In the genomic region with DNA sequence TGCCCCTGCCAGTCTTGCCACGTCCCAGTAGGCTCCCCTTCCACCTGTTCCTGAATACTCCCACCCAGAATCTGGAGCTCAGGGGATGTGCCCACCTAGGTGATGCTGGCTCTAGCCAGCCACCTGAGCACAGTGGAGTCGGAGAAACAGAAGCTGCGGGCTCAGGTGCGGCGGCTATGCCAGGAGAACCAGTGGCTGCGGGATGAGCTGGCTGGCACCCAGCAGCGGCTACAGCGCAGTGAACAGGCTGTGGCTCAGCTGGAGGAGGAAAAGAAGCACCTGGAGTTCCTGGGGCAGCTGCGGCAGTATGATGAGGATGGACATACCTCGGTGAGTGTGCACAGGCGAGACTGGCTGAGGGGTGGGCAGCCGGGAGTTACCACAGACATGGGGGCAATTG, we compare ENCODE assay signal across 26 cellular contexts. TPM values are rescaled to one million over a fixed set of nuclear protein-coding genes. Genes with fewer than 3 reads are reported as not detected.
DNase-seq lines count a peak whose midpoint lies in the region; ATAC-seq, FAIRE-seq and TF ChIP-seq lines count a peak whose summit lies in the region.
"Had no signal": no experiment of that assay in that cellular context is flagged by ENCODE, and none has a peak within 500 bp of the region (broad histone marks: within the 10 kb centered on the region; RNA-seq: fewer than 3 reads in every experiment).

No MANE protein-coding gene starts in this region.

- peaks cover 22% of the 10 kb centered on the region for H3K36me3 Mint-ChIP-seq in astrocyte (ENCODE audit: low read depth, unreplicated experiment)
- H3K36me3 Mint-ChIP-seq in neural progenitor cell = peaks cover 7% of the 10 kb centered on the region

- H3K4me3 ChIP-seq in astrocyte (ENCODE audit: insufficient read depth, low read depth, low read length) = no peak overlapping the region
- no peak overlapping the region for H3K4me3 ChIP-seq in HepG2 (replicated peaks in 1 of 3; ENCODE audit: insufficient read depth in 1 of 3, low read depth in 2 of 3, low read length in 3 of 3)
- H3K4me3 ChIP-seq in neural progenitor cell = no peak overlapping the region
- H3K4me3 ChIP-seq: A549, BLaER1, GM12878 had no signal

- H3K36me3 ChIP-seq in astrocyte (ENCODE audit: insufficient read depth, low read length) = peaks cover 6% of the 10 kb centered on the region
- H3K36me3 ChIP-seq in HepG2 (replicated peaks in 1 of 2; ENCODE audit: control insufficient read depth in 1 of 2, insufficient read depth in 2 of 2, low read length in 2 of 2) = peaks cover 4 to 42% of the 10 kb centered on the region in 2 experiments
- no peaks in the 10 kb centered on the region for H3K36me3 ChIP-seq in neural progenitor cell
- H3K36me3 ChIP-seq: BE2C had no signal

- no peaks in the 10 kb centered on the region for H3K9me3 Mint-ChIP-seq in astrocyte (ENCODE audit: unreplicated experiment)
- no peaks in the 10 kb centered on the region for H3K9me3 Mint-ChIP-seq in neural progenitor cell
- H3K9me3 Mint-ChIP-seq: CD14-positive monocyte; CD4-positive, alpha-beta memory T cell; CD4-positive, CD25-positive, alpha-beta regulatory T cell; CD8-positive, alpha-beta memory T cell had no signal

- no TSS peak for BruUV-seq in HepG2 (replicated peaks; lab: Mats Ljungman, UMichigan)

- peak overlapping the region; percentile 30 for H3K27ac Mint-ChIP-seq in astrocyte (ENCODE audit: unreplicated experiment)
- no peak overlapping the region for H3K27ac Mint-ChIP-seq in neural progenitor cell
- H3K27ac Mint-ChIP-seq: CD14-positive monocyte; CD4-positive, alpha-beta memory T cell; CD8-positive, alpha-beta memory T cell had no signal

- H3F3A ChIP-seq in neural progenitor cell (ENCODE audit: low read depth) = peaks cover 10% of the 10 kb centered on the region

- TF ChIP-seq CTCF in astrocyte (IDR thresholded peaks at IDR 0.05; ENCODE audit: insufficient read depth, low read depth, low read length) = no peak
- no peak for TF ChIP-seq CTCF in HepG2 (CRISPR knock-in tag; IDR thresholded peaks at IDR 0.05)
- no peak for TF ChIP-seq CTCF in neural progenitor cell (IDR thresholded peaks at IDR 0.05)

- no peak overlapping the region for H3K4me2 ChIP-seq in astrocyte (ENCODE audit: low read length)
- H3K4me2 ChIP-seq in HepG2 (ENCODE audit: low read depth, low read length) = no peak overlapping the region
- H3K4me2 ChIP-seq in neural progenitor cell = no peak overlapping the region
- H3K4me2 ChIP-seq: A549, BLaER1 had no signal

- DNase-seq in astrocyte (ENCODE audit: low read depth) (no peak), HepG2 (ENCODE audit: low spot score) (no peak), neural progenitor cell (ENCODE audit: low spot score) (no peak), ACHN (no peak)
- DNase-seq: BE2C; C1 segment of cervical spinal cord; CD4-positive, alpha-beta memory T cell; CD4-positive, CD25-positive, alpha-beta regulatory T cell; CD8-positive, alpha-beta memory T cell; COR-L47; DMS 273 treated with DMSO at 0.1 percent for 48 hours; DMS153; DMS53; DMS79; DND-41; EL; GDM1 had no signal

- WGBS in HepG2 (ENCODE audit: low lambda C conversion rate) = 95% methylated on average over 12 of the region's 12 CpGs

- H4K20me1 ChIP-seq in astrocyte (ENCODE audit: insufficient read depth, low read length) = no peaks in the 10 kb centered on the region
- no peaks in the 10 kb centered on the region for H4K20me1 ChIP-seq in HepG2 (ENCODE audit: insufficient read depth, low read length)
- no peaks in the 10 kb centered on the region for H4K20me1 ChIP-seq in neural progenitor cell (ENCODE audit: low read depth)
- H4K20me1 ChIP-seq: BLaER1 had no signal

- no peak for TF ChIP-seq RAD21 in HepG2 (CRISPR knock-in tag; IDR thresholded peaks at IDR 0.05)

- H2AFZ ChIP-seq in astrocyte (ENCODE audit: low read depth, low read length) (no peak overlapping the region), HepG2 (ENCODE audit: low read length) (no peak overlapping the region), neural progenitor cell (replicated peaks) (no peak overlapping the region)

- POLR2A ChIA-PET in HepG2 (lab: Yijun Ruan, JAX) = interaction anchor here (1.7 kb wide), 1 partner anchor 13 kb away, joined by 6 read pairs; a partner anchor contains a TSS

- H3K4me3 Mint-ChIP-seq in astrocyte (ENCODE audit: unreplicated experiment) = no peak overlapping the region
- H3K4me3 Mint-ChIP-seq in neural progenitor cell = peak overlapping the region; percentile 5
- H3K4me3 Mint-ChIP-seq: CD14-positive monocyte had no signal

- peaks cover 30% of the 10 kb centered on the region for H3K4me1 ChIP-seq in astrocyte (ENCODE audit: insufficient read depth, low read length)
- H3K4me1 ChIP-seq in HepG2 (ENCODE audit: insufficient read depth, low read length) = peaks cover 29% of the 10 kb centered on the region
- peaks cover 15% of the 10 kb centered on the region for H3K4me1 ChIP-seq in neural progenitor cell

- CTCF ChIA-PET in HepG2 (lab: Yijun Ruan, JAX; ENCODE audit: low intra/inter-chr PET ratio, low total read pairs) = interaction anchor here (1.0 kb wide), 1 partner anchor 81 kb away, joined by 5 read pairs; no protein-coding TSS in a partner anchor

- TF ChIP-seq POLR2A in HepG2 (IDR thresholded peaks at IDR 0.05; ENCODE audit: insufficient read depth in 1 of 2, low read depth in 2 of 2, low read length in 2 of 2) = no peak

- in situ Hi-C loops in HepG2 (cut with HindIII; ENCODE audit: extremely low pct_ligation_motif_present, low pct_unique_long_range_greater_than_20kb) = no loop called here
- in situ Hi-C loops in ACHN (cut with HindIII; ENCODE audit: low pct_ligation_motif_present, low pct_unique_long_range_greater_than_20kb, low sequenced_read_pairs) = no loop called here

- TF ChIP-seq EP300 in HepG2 (IDR thresholded peaks at IDR 0.05; ENCODE audit: low read depth in 2 of 2, low read length in 2 of 2) (no peak), HepG2 (CRISPR knock-in tag; IDR thresholded peaks at IDR 0.05; ENCODE audit: borderline replicate concordance) (no peak)

- no peak for FAIRE-seq in astrocyte (lab: Jason Lieb, UNC)
- FAIRE-seq in HepG2 (lab: Jason Lieb, UNC) = no peak
- FAIRE-seq: A549, GM12878, GM12892, GM18507 had no signal

- H3K27me3 Mint-ChIP-seq in astrocyte (ENCODE audit: low read depth, unreplicated experiment) = no peaks in the 10 kb centered on the region
- peaks cover 2% of the 10 kb centered on the region for H3K27me3 Mint-ChIP-seq in neural progenitor cell (ENCODE audit: insufficient read depth, low read depth)
- H3K27me3 Mint-ChIP-seq: CD4-positive, alpha-beta memory T cell; CD8-positive, alpha-beta memory T cell had no signal

- H3K4me1 Mint-ChIP-seq in astrocyte (ENCODE audit: low read depth, unreplicated experiment) = peaks cover 15% of the 10 kb centered on the region
- H3K4me1 Mint-ChIP-seq in neural progenitor cell = peaks cover 29% of the 10 kb centered on the region

- H3K27me3 ChIP-seq in astrocyte (ENCODE audit: insufficient read depth, low read length) (no peaks in the 10 kb centered on the region), HepG2 (ENCODE audit: control insufficient read depth in 1 of 2, insufficient read depth in 2 of 2, low read length in 2 of 2) (no peaks in the 10 kb centered on the region; a peak in 1 of 5 replicates), neural progenitor cell (no peaks in the 10 kb centered on the region)
- H3K27me3 ChIP-seq: BE2C, BLaER1 had no signal

- H3K9me3 ChIP-seq in astrocyte (ENCODE audit: insufficient read depth, low read depth, low read length) = no peaks in the 10 kb centered on the region
- no peaks in the 10 kb centered on the region for H3K9me3 ChIP-seq in HepG2 (ENCODE audit: low read length)
- no peaks in the 10 kb centered on the region for H3K9me3 ChIP-seq in neural progenitor cell (ENCODE audit: low read depth)
- H3K9me3 ChIP-seq: A549, BE2C, BLaER1 had no signal

- H3K79me2 ChIP-seq in astrocyte (ENCODE audit: insufficient read depth, low read length) (peaks cover 27% of the 10 kb centered on the region), HepG2 (ENCODE audit: insufficient read depth, low read length) (peaks cover 31% of the 10 kb centered on the region), neural progenitor cell (ENCODE audit: low read depth) (peaks cover 21% of the 10 kb centered on the region)

- H3K9ac ChIP-seq in astrocyte (ENCODE audit: low read length) = no peak overlapping the region
- H3K9ac ChIP-seq in HepG2 (ENCODE audit: insufficient read depth, low read depth, low read length) = no peak overlapping the region
- H3K9ac ChIP-seq in neural progenitor cell = no peak overlapping the region
- H3K9ac ChIP-seq: BLaER1 had no signal

- ATAC-seq in HepG2 (no peak), HG02798 (IDR thresholded peaks at IDR 0.05; ENCODE audit: poor library complexity, unreplicated experiment) (no peak), HG02938 (IDR thresholded peaks at IDR 0.05; ENCODE audit: unreplicated experiment) (no peak)
- ATAC-seq: A549, GM12878 had no signal

- H3K27ac ChIP-seq in astrocyte (ENCODE audit: low read depth, low read length) = no peak overlapping the region
- no peak overlapping the region for H3K27ac ChIP-seq in HepG2 (ENCODE audit: extremely low read length, insufficient read depth, low read length)
- no peak overlapping the region for H3K27ac ChIP-seq in neural progenitor cell
- H3K27ac ChIP-seq: 22Rv1, A549, BLaER1 had no signal

- intact Hi-C loops in HepG2 (cut with micrococcal nuclease; ENCODE audit: unreplicated experiment) = no loop called here

RNA-seq across cellular contexts. Expression of a gene that starts 3.4 kb away (rescaled TPM):
- 34.1 and 35.4 TPM in 2 replicates for total RNA-seq in astrocyte
- total RNA-seq in HepG2 (2016; rRNA removed; fragmentation: Illumina TruSeq; extraction: Trizol) = 45.4 and 45.8 TPM in 2 replicates
- 8.5 and 8.8 TPM in 2 replicates for total RNA-seq in HepG2 (2016; cell fraction: cytosol; rRNA removed; fragmentation: Illumina TruSeq; extraction: Trizol; ENCODE audit: low read depth)
- total RNA-seq in HepG2 (2016; cell fraction: insoluble cytoplasmic fraction; rRNA removed; fragmentation: Illumina TruSeq; extraction: Trizol) = 47.2 and 51.0 TPM in 2 replicates
- total RNA-seq in HepG2 (2016; cell fraction: membrane; rRNA removed; fragmentation: Illumina TruSeq; extraction: Trizol) = 13.3 and 15.2 TPM in 2 replicates
- 35.8 and 40.4 TPM in 2 replicates for total RNA-seq in HepG2 (2016; cell fraction: nucleus; rRNA removed; fragmentation: Illumina TruSeq; extraction: Trizol)
- 70.4 and 89.4 TPM in 2 replicates for polyA plus RNA-seq in HepG2 (2011; rRNA removed)
- 29.9 and 38.2 TPM in 2 replicates for polyA plus RNA-seq in HepG2 (2011; cell fraction: cytosol; rRNA removed)
- 249 and 270 TPM in 2 replicates for polyA plus RNA-seq in HepG2 (2011; cell fraction: nucleus; rRNA removed)
- 56.0 and 58.1 TPM in 2 replicates for polyA plus RNA-seq in HepG2 (2012)
- polyA plus RNA-seq in HepG2 (2016; cell fraction: cytosol; fragmentation: Illumina TruSeq; extraction: Trizol; ENCODE audit: low read depth) = 4.5 and 5.4 TPM in 2 replicates
- 32.7 and 33.8 TPM in 2 replicates for polyA plus RNA-seq in HepG2 (2016; cell fraction: insoluble cytoplasmic fraction; fragmentation: Illumina TruSeq; extraction: Trizol; ENCODE audit: low read depth)
- 6.9 and 7.6 TPM in 2 replicates for polyA plus RNA-seq in HepG2 (2016; cell fraction: membrane; fragmentation: Illumina TruSeq; extraction: Trizol; ENCODE audit: low read depth)
- 72.9 and 91.6 TPM in 2 replicates for polyA plus RNA-seq in HepG2 (2016; cell fraction: nucleus; fragmentation: Illumina TruSeq; extraction: Trizol; ENCODE audit: insufficient read depth, low read depth)
- polyA minus RNA-seq in HepG2 (2011; rRNA and poly(A)+ RNA removed; ENCODE audit: low replicate concordance) = 12.0 and 88.9 TPM in 2 replicates
- 22.5 and 32.4 TPM in 2 replicates for polyA minus RNA-seq in HepG2 (2011; cell fraction: cytosol; rRNA and poly(A)+ RNA removed)
- 64.2 and 74.3 TPM in 2 replicates for polyA minus RNA-seq in HepG2 (2011; cell fraction: nucleus; rRNA and poly(A)+ RNA removed)
- total RNA-seq in neural progenitor cell (ENCODE audit: low replicate concordance) = 12.6 and 28.2 TPM in 2 replicates

RNA-seq across cellular contexts. Expression of a gene that starts 3.6 kb away (rescaled TPM):
- 47.4 and 59.7 TPM in 2 replicates for total RNA-seq in astrocyte
- total RNA-seq in HepG2 (2016; rRNA removed; fragmentation: Illumina TruSeq; extraction: Trizol) = 56.1 and 56.8 TPM in 2 replicates
- total RNA-seq in HepG2 (2016; cell fraction: cytosol; rRNA removed; fragmentation: Illumina TruSeq; extraction: Trizol; ENCODE audit: low read depth) = 24.7 and 25.2 TPM in 2 replicates
- 45.8 and 58.5 TPM in 2 replicates for total RNA-seq in HepG2 (2016; cell fraction: insoluble cytoplasmic fraction; rRNA removed; fragmentation: Illumina TruSeq; extraction: Trizol)
- 19.8 and 24.7 TPM in 2 replicates for total RNA-seq in HepG2 (2016; cell fraction: membrane; rRNA removed; fragmentation: Illumina TruSeq; extraction: Trizol)
- total RNA-seq in HepG2 (2016; cell fraction: nucleus; rRNA removed; fragmentation: Illumina TruSeq; extraction: Trizol) = 29.3 and 31.1 TPM in 2 replicates
- 65.6 and 69.9 TPM in 2 replicates for polyA plus RNA-seq in HepG2 (2011; rRNA removed)
- 54.5 and 71.8 TPM in 2 replicates for polyA plus RNA-seq in HepG2 (2011; cell fraction: cytosol; rRNA removed)
- 75.8 and 91.0 TPM in 2 replicates for polyA plus RNA-seq in HepG2 (2011; cell fraction: nucleus; rRNA removed)
- polyA plus RNA-seq in HepG2 (2012) = 95.2 and 116 TPM in 2 replicates
- 24.0 and 25.5 TPM in 2 replicates for polyA plus RNA-seq in HepG2 (2016; cell fraction: cytosol; fragmentation: Illumina TruSeq; extraction: Trizol; ENCODE audit: low read depth)
- 88.5 and 104 TPM in 2 replicates for polyA plus RNA-seq in HepG2 (2016; cell fraction: insoluble cytoplasmic fraction; fragmentation: Illumina TruSeq; extraction: Trizol; ENCODE audit: low read depth)
- polyA plus RNA-seq in HepG2 (2016; cell fraction: membrane; fragmentation: Illumina TruSeq; extraction: Trizol; ENCODE audit: low read depth) = 24.2 and 27.0 TPM in 2 replicates
- 91.3 and 95.0 TPM in 2 replicates for polyA plus RNA-seq in HepG2 (2016; cell fraction: nucleus; fragmentation: Illumina TruSeq; extraction: Trizol; ENCODE audit: insufficient read depth, low read depth)
- polyA minus RNA-seq in HepG2 (2011; rRNA and poly(A)+ RNA removed; ENCODE audit: low replicate concordance) = 45.8 and 60.7 TPM in 2 replicates
- polyA minus RNA-seq in HepG2 (2011; cell fraction: cytosol; rRNA and poly(A)+ RNA removed) = 30.5 and 54.2 TPM in 2 replicates
- 18.3 and 19.6 TPM in 2 replicates for polyA minus RNA-seq in HepG2 (2011; cell fraction: nucleus; rRNA and poly(A)+ RNA removed)
- 20.7 and 31.7 TPM in 2 replicates for total RNA-seq in neural progenitor cell (ENCODE audit: low replicate concordance)

RNA-seq across cellular contexts. Expression of a gene that starts 9.2 kb away (rescaled TPM):
- 21.2 and 26.3 TPM in 2 replicates for total RNA-seq in astrocyte
- 30.7 and 32.0 TPM in 2 replicates for total RNA-seq in HepG2 (2016; rRNA removed; fragmentation: Illumina TruSeq; extraction: Trizol)
- 1.6 and 2.2 TPM in 2 replicates for total RNA-seq in HepG2 (2016; cell fraction: cytosol; rRNA removed; fragmentation: Illumina TruSeq; extraction: Trizol; ENCODE audit: low read depth)
- total RNA-seq in HepG2 (2016; cell fraction: insoluble cytoplasmic fraction; rRNA removed; fragmentation: Illumina TruSeq; extraction: Trizol) = 27.3 and 31.2 TPM in 2 replicates
- total RNA-seq in HepG2 (2016; cell fraction: membrane; rRNA removed; fragmentation: Illumina TruSeq; extraction: Trizol) = 5.8 and 6.7 TPM in 2 replicates
- total RNA-seq in HepG2 (2016; cell fraction: nucleus; rRNA removed; fragmentation: Illumina TruSeq; extraction: Trizol) = 34.6 and 35.9 TPM in 2 replicates
- polyA plus RNA-seq in HepG2 (2011; rRNA removed) = 60.7 and 79.4 TPM in 2 replicates
- 38.0 and 49.6 TPM in 2 replicates for polyA plus RNA-seq in HepG2 (2011; cell fraction: cytosol; rRNA removed)
- polyA plus RNA-seq in HepG2 (2011; cell fraction: nucleus; rRNA removed) = 221 and 265 TPM in 2 replicates
- polyA plus RNA-seq in HepG2 (2012) = 36.5 and 41.4 TPM in 2 replicates
- polyA plus RNA-seq in HepG2 (2016; cell fraction: cytosol; fragmentation: Illumina TruSeq; extraction: Trizol; ENCODE audit: low read depth) = 1.1 and 1.4 TPM in 2 replicates
- polyA plus RNA-seq in HepG2 (2016; cell fraction: insoluble cytoplasmic fraction; fragmentation: Illumina TruSeq; extraction: Trizol; ENCODE audit: low read depth) = 16.9 and 21.5 TPM in 2 replicates
- 2.2 and 2.7 TPM in 2 replicates for polyA plus RNA-seq in HepG2 (2016; cell fraction: membrane; fragmentation: Illumina TruSeq; extraction: Trizol; ENCODE audit: low read depth)
- polyA plus RNA-seq in HepG2 (2016; cell fraction: nucleus; fragmentation: Illumina TruSeq; extraction: Trizol; ENCODE audit: insufficient read depth, low read depth) = 63.7 and 70.4 TPM in 2 replicates
- polyA minus RNA-seq in HepG2 (2011; rRNA and poly(A)+ RNA removed; ENCODE audit: low replicate concordance) = 14.4 and 143 TPM in 2 replicates
- 44.5 and 45.5 TPM in 2 replicates for polyA minus RNA-seq in HepG2 (2011; cell fraction: cytosol; rRNA and poly(A)+ RNA removed)
- 65.0 and 67.0 TPM in 2 replicates for polyA minus RNA-seq in HepG2 (2011; cell fraction: nucleus; rRNA and poly(A)+ RNA removed)
- 23.1 and 43.7 TPM in 2 replicates for total RNA-seq in neural progenitor cell (ENCODE audit: low replicate concordance)

RNA-seq across cellular contexts. Expression of a gene that starts 13.3 kb away (rescaled TPM):
- 506 and 728 TPM in 2 replicates for total RNA-seq in astrocyte
- 48.5 and 99.8 TPM in 2 replicates for total RNA-seq in HepG2 (2016; rRNA removed; fragmentation: Illumina TruSeq; extraction: Trizol)
- 16.1 and 17.5 TPM in 2 replicates for total RNA-seq in HepG2 (2016; cell fraction: cytosol; rRNA removed; fragmentation: Illumina TruSeq; extraction: Trizol; ENCODE audit: low read depth)
- 42.2 and 99.6 TPM in 2 replicates for total RNA-seq in HepG2 (2016; cell fraction: insoluble cytoplasmic fraction; rRNA removed; fragmentation: Illumina TruSeq; extraction: Trizol)
- 29.0 and 31.7 TPM in 2 replicates for total RNA-seq in HepG2 (2016; cell fraction: membrane; rRNA removed; fragmentation: Illumina TruSeq; extraction: Trizol)
- 111 and 135 TPM in 2 replicates for total RNA-seq in HepG2 (2016; cell fraction: nucleus; rRNA removed; fragmentation: Illumina TruSeq; extraction: Trizol)
- polyA plus RNA-seq in HepG2 (2011; rRNA removed) = 98.5 and 116 TPM in 2 replicates
- 75.5 and 97.3 TPM in 2 replicates for polyA plus RNA-seq in HepG2 (2011; cell fraction: cytosol; rRNA removed)
- polyA plus RNA-seq in HepG2 (2011; cell fraction: nucleus; rRNA removed) = 240 and 289 TPM in 2 replicates
- 93.9 and 95.7 TPM in 2 replicates for polyA plus RNA-seq in HepG2 (2012)
- 6.8 and 7.3 TPM in 2 replicates for polyA plus RNA-seq in HepG2 (2016; cell fraction: cytosol; fragmentation: Illumina TruSeq; extraction: Trizol; ENCODE audit: low read depth)
- 34.4 and 38.1 TPM in 2 replicates for polyA plus RNA-seq in HepG2 (2016; cell fraction: insoluble cytoplasmic fraction; fragmentation: Illumina TruSeq; extraction: Trizol; ENCODE audit: low read depth)
- 12.8 and 15.4 TPM in 2 replicates for polyA plus RNA-seq in HepG2 (2016; cell fraction: membrane; fragmentation: Illumina TruSeq; extraction: Trizol; ENCODE audit: low read depth)
- 220 and 224 TPM in 2 replicates for polyA plus RNA-seq in HepG2 (2016; cell fraction: nucleus; fragmentation: Illumina TruSeq; extraction: Trizol; ENCODE audit: insufficient read depth, low read depth)
- 0.19 and 231 TPM in 2 replicates for polyA minus RNA-seq in HepG2 (2011; rRNA and poly(A)+ RNA removed; ENCODE audit: low replicate concordance)
- polyA minus RNA-seq in HepG2 (2011; cell fraction: cytosol; rRNA and poly(A)+ RNA removed) = 83.9 and 88.1 TPM in 2 replicates
- 66.0 and 71.1 TPM in 2 replicates for polyA minus RNA-seq in HepG2 (2011; cell fraction: nucleus; rRNA and poly(A)+ RNA removed)
- total RNA-seq in neural progenitor cell (ENCODE audit: low replicate concordance) = 68.0 and 155 TPM in 2 replicates
- polyA plus RNA-seq: CD14-positive monocyte had no signal

RNA-seq across cellular contexts. Expression of a gene that starts 41.4 kb away (rescaled TPM):
- total RNA-seq in astrocyte = 68.6 and 77.9 TPM in 2 replicates
- total RNA-seq in HepG2 (2016; rRNA removed; fragmentation: Illumina TruSeq; extraction: Trizol) = 144 and 184 TPM in 2 replicates
- total RNA-seq in HepG2 (2016; cell fraction: cytosol; rRNA removed; fragmentation: Illumina TruSeq; extraction: Trizol; ENCODE audit: low read depth) = 41.5 and 43.9 TPM in 2 replicates
- total RNA-seq in HepG2 (2016; cell fraction: insoluble cytoplasmic fraction; rRNA removed; fragmentation: Illumina TruSeq; extraction: Trizol) = 139 and 185 TPM in 2 replicates
- total RNA-seq in HepG2 (2016; cell fraction: membrane; rRNA removed; fragmentation: Illumina TruSeq; extraction: Trizol) = 82.9 and 85.4 TPM in 2 replicates
- 49.7 and 52.1 TPM in 2 replicates for total RNA-seq in HepG2 (2016; cell fraction: nucleus; rRNA removed; fragmentation: Illumina TruSeq; extraction: Trizol)
- 29.5 and 31.1 TPM in 2 replicates for polyA plus RNA-seq in HepG2 (2011; rRNA removed)
- polyA plus RNA-seq in HepG2 (2011; cell fraction: cytosol; rRNA removed) = 28.3 and 36.3 TPM in 2 replicates
- polyA plus RNA-seq in HepG2 (2011; cell fraction: nucleus; rRNA removed) = 8.2 and 11.1 TPM in 2 replicates
- polyA plus RNA-seq in HepG2 (2012) = 35.6 and 36.9 TPM in 2 replicates
- 26.9 and 28.8 TPM in 2 replicates for polyA plus RNA-seq in HepG2 (2016; cell fraction: cytosol; fragmentation: Illumina TruSeq; extraction: Trizol; ENCODE audit: low read depth)
- polyA plus RNA-seq in HepG2 (2016; cell fraction: insoluble cytoplasmic fraction; fragmentation: Illumina TruSeq; extraction: Trizol; ENCODE audit: low read depth) = 145 and 156 TPM in 2 replicates
- 45.9 and 51.4 TPM in 2 replicates for polyA plus RNA-seq in HepG2 (2016; cell fraction: membrane; fragmentation: Illumina TruSeq; extraction: Trizol; ENCODE audit: low read depth)
- 64.0 and 64.6 TPM in 2 replicates for polyA plus RNA-seq in HepG2 (2016; cell fraction: nucleus; fragmentation: Illumina TruSeq; extraction: Trizol; ENCODE audit: insufficient read depth, low read depth)
- 22.6 and 58.3 TPM in 2 replicates for polyA minus RNA-seq in HepG2 (2011; rRNA and poly(A)+ RNA removed; ENCODE audit: low replicate concordance)
- polyA minus RNA-seq in HepG2 (2011; cell fraction: cytosol; rRNA and poly(A)+ RNA removed) = 22.8 and 24.6 TPM in 2 replicates
- 12.1 and 18.5 TPM in 2 replicates for polyA minus RNA-seq in HepG2 (2011; cell fraction: nucleus; rRNA and poly(A)+ RNA removed)
- 77.8 and 93.3 TPM in 2 replicates for total RNA-seq in neural progenitor cell (ENCODE audit: low replicate concordance)
